In genomic region chr22:20999350-21000214, GRCh38 we compare ENCODE assay signal across 10 cellular contexts. TPM values are rescaled to one million over a fixed set of nuclear protein-coding genes. Genes with fewer than 3 reads are reported as not detected.
DNase-seq lines count a peak whose midpoint lies in the region; ATAC-seq and TF ChIP-seq lines count a peak whose summit lies in the region.
"Had no signal": no experiment of that assay in that cellular context is flagged by ENCODE, and none has a peak within 500 bp of the region (broad histone marks: within the 10 kb centered on the region; RNA-seq: fewer than 3 reads in every experiment).

No MANE protein-coding gene starts in this region.

- no peak for TF ChIP-seq CTCF in esophagus muscularis mucosa (IDR thresholded peaks at IDR 0.05)

- TF ChIP-seq EP300 in esophagus muscularis mucosa (IDR thresholded peaks at IDR 0.05) = no peak

- peaks cover 21% of the 10 kb centered on the region for H3K36me3 Mint-ChIP-seq in activated naive CD4-positive, alpha-beta T cell treated with anti-CD3 and anti-CD28 coated beads, Interleukin-2, amount 10 ng/mL, durations not matched to agents 7 days and 5 days

- no peaks in the 10 kb centered on the region for H3K9me3 ChIP-seq in esophagus muscularis mucosa
- no peaks in the 10 kb centered on the region for H3K9me3 ChIP-seq in subcutaneous abdominal adipose tissue (ENCODE audit: control insufficient read depth in 5 of 5, low read length in 5 of 5)

- H3K36me3 ChIP-seq in esophagus muscularis mucosa = peaks cover 20 to 60% (median 58%) of the 10 kb centered on the region in 4 donors
- H3K36me3 ChIP-seq in subcutaneous abdominal adipose tissue (ENCODE audit: control insufficient read depth in 5 of 5, insufficient read depth in 5 of 5, low read length in 5 of 5) = peaks cover 0 to 56% (median 50%) of the 10 kb centered on the region in 5 donors

- DNase-seq in activated naive CD4-positive, alpha-beta T cell treated with anti-CD3 and anti-CD28 coated beads, Interleukin-2, amount 10 ng/mL, durations not matched to agents 7 days and 5 days = no peak
- DNase-seq in activated naive CD4-positive, alpha-beta T cell treated with Interleukin-2 at 50 U/mL for 16 hours = no peak
- DNase-seq in esophagus muscularis mucosa (ENCODE audit: extremely low spot score) (no peak), KBM-7 (no peak), nucleus accumbens (lab: John Stamatoyannopoulos, UW) (no peak)
- DNase-seq: COR-L47; NK-92 treated with Interleukin-12 subunit alpha and Interleukin-12 subunit beta, amount 100 ng/mL, for 24 hours had no signal

- CTCF ChIA-PET in activated naive CD4-positive, alpha-beta T cell treated with anti-CD3 and anti-CD28 coated beads, Interleukin-2, amount 10 ng/mL, durations not matched to agents 7 days and 5 days (lab: Charles Lee) = interaction anchor here (2.8 kb wide), 1 partner anchor 18 kb away, joined by 8 read pairs; the partner anchor contains the start of gene LZTR1

- H3K9ac ChIP-seq in subcutaneous abdominal adipose tissue (ENCODE audit: low read length in 5 of 5) = peak overlapping the region in 3 of 5 donors; percentile 30 to 91 (median 90)

- in situ Hi-C loops in KBM-7 (cut with MboI; ENCODE audit: low pct_unique_long_range_greater_than_20kb, low sequenced_read_pairs) = no loop called here

- H3K27ac Mint-ChIP-seq in activated naive CD4-positive, alpha-beta T cell treated with anti-CD3 and anti-CD28 coated beads, Interleukin-2, amount 10 ng/mL, durations not matched to agents 7 days and 5 days = no peak overlapping the region

- H3K4me1 ChIP-seq in esophagus muscularis mucosa (peaks cover 31 to 47% (median 37%) of the 10 kb centered on the region in 4 donors), subcutaneous abdominal adipose tissue (ENCODE audit: control insufficient read depth in 5 of 5, insufficient read depth in 5 of 5, low read length in 5 of 5) (peaks cover 10 to 39% (median 35%) of the 10 kb centered on the region in 5 donors)

- no peaks in the 10 kb centered on the region for H3K27me3 Mint-ChIP-seq in activated naive CD4-positive, alpha-beta T cell treated with anti-CD3 and anti-CD28 coated beads, Interleukin-2, amount 10 ng/mL, durations not matched to agents 7 days and 5 days

- H3K4me1 Mint-ChIP-seq in activated naive CD4-positive, alpha-beta T cell treated with anti-CD3 and anti-CD28 coated beads, Interleukin-2, amount 10 ng/mL, durations not matched to agents 7 days and 5 days = peaks cover 39% of the 10 kb centered on the region

- WGBS in esophagus muscularis mucosa = 80% methylated on average over 6 of the region's 27 CpGs

- peak overlapping the region; percentile 98 to 100 (median 99) for H3K27ac ChIP-seq in esophagus muscularis mucosa (replicated peaks in 1 of 4)
- H3K27ac ChIP-seq in subcutaneous abdominal adipose tissue (ENCODE audit: low read depth, low read length) = no peak overlapping the region

- no peaks in the 10 kb centered on the region for H3K27me3 ChIP-seq in esophagus muscularis mucosa
- H3K27me3 ChIP-seq in subcutaneous abdominal adipose tissue (ENCODE audit: control insufficient read depth in 5 of 5, insufficient read depth in 4 of 5, low read length in 5 of 5) = no peaks in the 10 kb centered on the region

- TF ChIP-seq POLR2A in Raji (IDR thresholded peaks at IDR 0.05; ENCODE audit: insufficient read depth, low read depth, low read length) (peak; percentile 11; the same call in 1 of the 2 replicates), esophagus muscularis mucosa (IDR thresholded peaks at IDR 0.05; ENCODE audit: low read depth) (no peak)

- intact Hi-C loops in esophagus muscularis mucosa (cut with DNase I) = loop anchor here (2.0 to 5.0 kb wide), 2 partner anchors 17 to 82 kb away; partner anchors contain the start of genes CRKL and LZTR1

- ATAC-seq in GM19023 (IDR thresholded peaks at IDR 0.05; ENCODE audit: unreplicated experiment) = no peak

- H3K4me3 Mint-ChIP-seq in activated naive CD4-positive, alpha-beta T cell treated with anti-CD3 and anti-CD28 coated beads, Interleukin-2, amount 10 ng/mL, durations not matched to agents 7 days and 5 days = peak overlapping the region; percentile 94

- peak overlapping the region; percentile 70 to 91 (median 78) for H3K4me3 ChIP-seq in esophagus muscularis mucosa
- H3K4me3 ChIP-seq in subcutaneous abdominal adipose tissue (ENCODE audit: low read depth in 1 of 5, low read length in 5 of 5) = peak overlapping the region in 1 of 5 donors; percentile 86

- H3K9me3 Mint-ChIP-seq in activated naive CD4-positive, alpha-beta T cell treated with anti-CD3 and anti-CD28 coated beads, Interleukin-2, amount 10 ng/mL, durations not matched to agents 7 days and 5 days = no peaks in the 10 kb centered on the region

RNA-seq across cellular contexts. Expression of gene THAP7, which starts 2.3 kb away (rescaled TPM):
- 10 to 100 TPM; 33.2 to 42.4 (median 39.1) TPM for total RNA-seq in esophagus muscularis mucosa

RNA-seq across cellular contexts. Expression of gene P2RX6, which starts 15.4 kb away (rescaled TPM):
- total RNA-seq in esophagus muscularis mucosa = under 1 TPM; 0.39 to 0.50 (median 0.41) TPM

RNA-seq across cellular contexts. Expression of gene LZTR1, which starts 17.5 kb away (rescaled TPM):
- total RNA-seq in esophagus muscularis mucosa = 10 to 100 TPM; 42.4 to 76.3 (median 57.2) TPM

RNA-seq across cellular contexts. Expression of gene AIFM3, which starts 32.5 kb away (rescaled TPM):
- total RNA-seq in esophagus muscularis mucosa = 1 to 10 TPM in 3 of 4 donors, under 1 TPM in 1; 0.92 to 1.7 (median 1.4) TPM

RNA-seq across cellular contexts. Expression of gene SLC7A4, which starts 32.8 kb away (rescaled TPM):
- under 1 TPM; 0.23 to 0.42 (median 0.36) TPM for total RNA-seq in esophagus muscularis mucosa
